8 cellular contexts compared by ENCODE assay signal in the genomic region with DNA sequence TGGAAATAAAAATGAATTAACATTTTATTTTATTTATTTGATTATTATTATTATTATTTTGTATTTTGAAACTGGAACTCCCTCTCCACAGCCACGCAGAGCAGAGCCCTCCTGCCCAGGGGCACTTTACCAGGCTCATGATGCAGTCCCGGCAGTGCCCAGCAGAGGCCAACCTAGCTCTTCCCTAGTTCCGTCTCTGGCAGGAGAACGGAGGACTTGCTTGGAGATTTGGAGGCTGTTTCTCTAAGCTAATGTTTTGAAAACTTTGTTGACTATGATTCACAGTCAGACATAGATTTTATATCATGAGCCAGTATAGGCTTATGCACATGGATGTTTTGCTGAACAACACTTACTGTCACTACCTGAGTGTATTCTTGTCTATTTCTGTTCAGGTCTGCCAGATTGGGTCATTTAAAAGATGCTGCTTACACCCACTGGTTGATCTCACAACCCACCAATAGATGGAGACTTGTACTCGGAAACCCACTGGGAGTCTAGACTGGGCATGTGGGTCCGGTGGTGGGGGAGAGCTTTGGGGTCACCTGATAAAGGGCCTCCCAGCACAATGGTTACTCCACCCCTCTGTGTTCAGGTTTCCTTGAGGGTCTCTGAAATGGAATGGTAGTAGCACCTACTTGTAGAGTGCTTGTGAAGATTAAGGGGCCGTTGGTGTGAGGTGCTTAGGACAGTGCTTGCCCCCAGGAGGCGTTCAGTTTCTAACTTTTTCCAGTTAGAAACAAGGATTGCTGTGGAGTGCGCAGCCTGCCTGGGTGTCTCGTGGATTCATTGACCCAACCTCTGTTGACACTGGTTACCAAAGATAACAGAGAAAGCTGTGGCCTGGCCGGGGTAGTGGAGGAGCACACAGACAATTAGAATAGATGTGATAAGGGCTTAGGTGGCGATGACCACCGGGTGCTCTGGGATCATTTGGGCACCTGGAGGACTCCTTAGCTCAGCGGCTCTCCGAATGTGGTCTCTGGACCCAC.
A peak's percentile ranks its signal among the peaks of the same experiment; 100 is the strongest.
DNase-seq lines count a peak whose midpoint lies in the region; ATAC-seq and TF ChIP-seq lines count a peak whose summit lies in the region.

No MANE protein-coding gene starts in this region.

- TF ChIP-seq POLR2A in Peyer's patch (IDR thresholded peaks at IDR 0.05) (no peak), thyroid gland (IDR thresholded peaks at IDR 0.05) (no peak)

- H3K4me3 ChIP-seq in Peyer's patch = no peak overlapping the region
- no peak overlapping the region for H3K4me3 ChIP-seq in fibroblast of pulmonary artery (replicated peaks; ENCODE audit: low read depth, low read length)
- H3K4me3 ChIP-seq in neutrophil (ENCODE audit: low read depth in 1 of 2, low read length in 1 of 2) = no peak overlapping the region
- no peak overlapping the region for H3K4me3 ChIP-seq in thyroid gland (replicated peaks in 1 of 3)

- ATAC-seq in GM21447 (IDR thresholded peaks at IDR 0.05; ENCODE audit: unreplicated experiment) = peak; percentile 81

- TF ChIP-seq EP300 in Ishikawa (IDR thresholded peaks at IDR 0.05; ENCODE audit: borderline replicate concordance) = no peak

- H3K27me3 ChIP-seq in Peyer's patch = no peaks in the 10 kb centered on the region
- no peaks in the 10 kb centered on the region for H3K27me3 ChIP-seq in neutrophil
- H3K27me3 ChIP-seq in thyroid gland = no peaks in the 10 kb centered on the region

- H3K9me3 ChIP-seq in Peyer's patch (no peaks in the 10 kb centered on the region), neutrophil (no peaks in the 10 kb centered on the region), thyroid gland (no peaks in the 10 kb centered on the region)

- no peaks in the 10 kb centered on the region for H3K36me3 ChIP-seq in Peyer's patch
- no peaks in the 10 kb centered on the region for H3K36me3 ChIP-seq in neutrophil
- no peaks in the 10 kb centered on the region for H3K36me3 ChIP-seq in thyroid gland

- intact Hi-C loops in thyroid gland (cut with DNase I) = loop anchor here (2.0 to 5.0 kb wide), 2 partner anchors 203 to 376 kb away; partner anchors contain the start of gene LOXHD1

- H3K4me1 ChIP-seq in Peyer's patch = no peaks in the 10 kb centered on the region
- H3K4me1 ChIP-seq in neutrophil (ENCODE audit: control insufficient read depth in 1 of 2, insufficient read depth in 1 of 2, low read depth in 1 of 2, low read length in 1 of 2) = no peaks in the 10 kb centered on the region
- no peaks in the 10 kb centered on the region for H3K4me1 ChIP-seq in thyroid gland

- TF ChIP-seq RAD21 in Ishikawa (IDR thresholded peaks at IDR 0.05; ENCODE audit: low read depth) = peak; percentile 97

- H3K27ac ChIP-seq in Peyer's patch (no peak overlapping the region), neutrophil (no peak overlapping the region), thyroid gland (no peak overlapping the region)

- TF ChIP-seq CTCF in Peyer's patch (IDR thresholded peaks at IDR 0.05) (peak; percentile 55 to 77 (median 73)), fibroblast of pulmonary artery (IDR thresholded peaks at IDR 0.05; ENCODE audit: low read length, missing control alignments) (peak; percentile 90), neutrophil (IDR thresholded peaks at IDR 0.05) (peak; percentile 31), thyroid gland (IDR thresholded peaks at IDR 0.05) (peak; percentile 85 to 94 (median 92))

- WGBS in thyroid gland, 2 donors = 53 to 55% methylated on average over 15 of the region's 15 CpGs

- DNase-seq in DMS 273 treated with DMSO at 0.1 percent for 48 hours (lab: John Stamatoyannopoulos, UW) (peak; percentile 38), Peyer's patch (peak; percentile 48 to 72 (median 59)), activated T-helper 1 cell treated with Interleukin-2 at 50 U/mL for 16 hours (ENCODE audit: low read depth) (peak; percentile 11), fibroblast of pulmonary artery (ENCODE audit: low read depth) (peak; percentile 83), thyroid gland (peak; percentile 78)

TF ChIP-seq in Ishikawa, 13 proteins besides CTCF, POLR2A, EP300 and RAD21:
- TF ChIP-seq CREB1 (IDR thresholded peaks at IDR 0.05; ENCODE audit: low read depth) = no peak
- peak; percentile 69 for TF ChIP-seq FOXM1 (IDR thresholded peaks at IDR 0.05; ENCODE audit: borderline replicate concordance, low read depth)

Comparison
In these comparisons a context has a peak if more than half of its experiments do, and no peak if none do; other contexts are left out.
1. DNase-seq: peak in every context shown above with its lines; median percentile 83 in fibroblast of pulmonary artery; 78 in thyroid gland; 59 in Peyer's patch; 38 in DMS 273 treated with DMSO at 0.1 percent for 48 hours; 11 in activated T-helper 1 cell treated with Interleukin-2 at 50 U/mL for 16 hours.
2. CTCF ChIP-seq: peak in every context shown above with its lines; median percentile 92 in thyroid gland; 90 in fibroblast of pulmonary artery; 73 in Peyer's patch; 31 in neutrophil.